Comparison of ENCODE assay signal across 8 cellular contexts in the genomic region with DNA sequence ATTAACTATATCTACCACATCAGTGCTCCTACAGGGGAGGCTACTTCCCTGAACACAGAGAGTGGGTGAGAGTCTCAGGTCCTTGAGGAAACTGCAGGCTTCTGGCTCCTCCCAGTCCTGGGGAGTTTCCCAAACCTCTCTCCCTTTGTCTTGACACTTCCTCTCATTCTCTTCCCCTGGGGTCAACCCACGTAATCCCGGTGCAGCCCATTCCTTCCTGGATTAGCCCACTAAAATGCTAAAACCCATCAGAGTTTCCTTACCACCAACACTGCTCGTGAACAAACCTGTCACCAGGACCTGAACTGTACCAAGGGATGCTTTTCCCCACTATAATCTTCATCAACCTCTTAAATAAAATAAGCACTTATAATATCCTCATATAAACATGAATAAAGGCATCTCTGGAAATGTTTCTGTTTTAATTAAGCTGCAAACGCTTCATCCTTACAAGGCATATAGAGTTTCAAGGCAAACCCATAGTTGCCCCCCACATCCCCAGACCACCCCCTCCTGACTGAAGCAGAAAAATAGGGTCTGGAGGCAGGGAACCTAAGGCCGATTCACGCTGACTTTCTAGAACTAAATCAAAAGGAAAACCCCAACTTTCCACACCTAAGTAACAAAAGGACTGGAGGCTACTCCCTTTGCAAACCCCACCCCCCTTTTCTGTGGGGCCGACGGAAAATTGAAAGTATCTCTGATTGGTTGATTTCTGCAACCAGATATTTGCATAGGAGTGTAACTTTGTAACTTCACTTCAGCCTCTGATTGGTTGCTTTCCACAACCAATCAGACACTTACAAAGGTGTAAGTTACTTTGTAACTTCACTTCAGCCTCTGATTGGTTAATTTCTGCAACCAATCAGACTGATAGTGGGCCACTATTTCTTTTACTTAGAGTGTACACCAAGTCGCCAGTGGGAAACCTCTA. TPM values are rescaled to one million over a fixed set of nuclear protein-coding genes. Genes with fewer than 3 reads are reported as not detected.
DNase-seq lines count a peak whose midpoint lies in the region; ATAC-seq lines count a peak whose summit lies in the region.

No MANE protein-coding gene starts in this region.

- H3K9me2 ChIP-seq in GM23248 (ENCODE audit: insufficient read depth) = no peaks in the 10 kb centered on the region

- no peaks in the 10 kb centered on the region for H3K9me3 Mint-ChIP-seq in CD8-positive, alpha-beta memory T cell

- WGBS in GM23248 (ENCODE audit: low coverage in 1 of 2, low lambda C conversion rate in 2 of 2, missing lambda C conversion rate in 2 of 2), 2 experiments = 42 to 46% methylated on average over 9 of the region's 9 CpGs
- 66 to 71% methylated on average over 4 of the region's 9 CpGs for WGBS in mesodermal cell (ENCODE audit: insufficient coverage in 2 of 2), 2 experiments

- peak overlapping the region; percentile 15 for H3K4me3 ChIP-seq in CD8-positive, alpha-beta memory T cell (ENCODE audit: low read length)
- H3K4me3 ChIP-seq in GM23248 = peak overlapping the region; percentile 30
- H3K4me3 ChIP-seq in mesodermal cell (ENCODE audit: extremely low read depth, insufficient read depth, low read length, poor library complexity, severe bottlenecking) = no peak overlapping the region

- no peaks in the 10 kb centered on the region for H3K9me3 ChIP-seq in CD8-positive, alpha-beta memory T cell (ENCODE audit: low read length)
- H3K9me3 ChIP-seq in GM23248 (ENCODE audit: low read depth) = no peaks in the 10 kb centered on the region
- no peaks in the 10 kb centered on the region for H3K9me3 ChIP-seq in mesodermal cell (ENCODE audit: control insufficient read depth, low read length)

- H3K27me3 ChIP-seq in CD8-positive, alpha-beta memory T cell (ENCODE audit: insufficient read depth, low read length, poor library complexity, severe bottlenecking) = no peaks in the 10 kb centered on the region
- H3K27me3 ChIP-seq in GM23248 (replicated peaks; ENCODE audit: insufficient read depth) = no peaks in the 10 kb centered on the region

- H3F3A ChIP-seq in GM23248 (ENCODE audit: insufficient read depth) = peaks cover 22% of the 10 kb centered on the region

- CTCF ChIA-PET in CD8-positive, alpha-beta memory T cell (lab: Charles Lee) = interaction anchor here (1.1 to 4.4 kb wide), 26 partner anchors 7 to 438 kb away, joined by 3 to 160 read pairs (median 15); partner anchors contain the start of genes KCMF1, TMSB10 and TRABD2A

- H3K4me3 Mint-ChIP-seq in CD8-positive, alpha-beta memory T cell = peak overlapping the region in 5 of 7 donors; percentile 10 to 65 (median 36)

- no peaks in the 10 kb centered on the region for H4K20me1 ChIP-seq in GM23248 (ENCODE audit: insufficient read depth)

- in situ Hi-C loops in GM23248 (cut with MboI) = no loop called here

- peaks cover 40% of the 10 kb centered on the region for H3K4me1 ChIP-seq in CD8-positive, alpha-beta memory T cell (ENCODE audit: insufficient read depth, low read length)
- peaks cover 14% of the 10 kb centered on the region for H3K4me1 ChIP-seq in GM23248 (ENCODE audit: insufficient read depth)
- peaks cover 9% of the 10 kb centered on the region for H3K4me1 ChIP-seq in mesodermal cell (ENCODE audit: control insufficient read depth, insufficient read depth, low read length, poor library complexity, severe bottlenecking)

- peaks cover 10% of the 10 kb centered on the region; the same call in 1 of the 2 replicates for H3K79me2 ChIP-seq in GM23248 (ENCODE audit: insufficient read depth)

- ATAC-seq in HG03108 (IDR thresholded peaks at IDR 0.05; ENCODE audit: unreplicated experiment) (no peak), GM21447 (IDR thresholded peaks at IDR 0.05; ENCODE audit: unreplicated experiment) (no peak)

- H3K4me1 Mint-ChIP-seq in CD8-positive, alpha-beta memory T cell = peaks cover 39 to 43% (median 43%) of the 10 kb centered on the region in 3 donors

- H3K27me3 Mint-ChIP-seq in CD8-positive, alpha-beta memory T cell = peaks cover 0 to 1% of the 10 kb centered on the region in 2 donors

- POLR2A ChIA-PET in CD8-positive, alpha-beta memory T cell (lab: Charles Lee) = interaction anchor here (0.5 to 3.4 kb wide), 7 partner anchors 18 to 637 kb away, joined by 3 to 65 read pairs (median 9); partner anchors contain the start of genes TMSB10 and TRABD2A

- H3K9ac ChIP-seq in GM23248 = peak overlapping the region; percentile 8

- peak in 2 of 5 donors; percentile 58 to 64 for DNase-seq in CD8-positive, alpha-beta memory T cell
- DNase-seq in GM23248 (peak; percentile 55), RKO (ENCODE audit: low spot score) (peak; percentile 50), caudate nucleus (lab: John Stamatoyannopoulos, UW) (peak in 3 of 61 donors; percentile 14 to 35 (median 22)), GM19240 (ENCODE audit: insufficient read length, low spot score) (no peak)

- peak overlapping the region in 7 of 8 donors; percentile 56 to 94 (median 87) for H3K27ac Mint-ChIP-seq in CD8-positive, alpha-beta memory T cell

- H3K27ac ChIP-seq in CD8-positive, alpha-beta memory T cell (ENCODE audit: low read depth, low read length) = no peak overlapping the region
- H3K27ac ChIP-seq in GM23248 (peak overlapping the region; percentile 44), caudate nucleus (ENCODE audit: low read depth, low read length) (peak overlapping the region; percentile 44), mesodermal cell (ENCODE audit: low read depth, low read length, severe bottlenecking) (peak overlapping the region; percentile 64)

- H3K36me3 Mint-ChIP-seq in CD8-positive, alpha-beta memory T cell = peaks cover 0 to 3% (median 2%) of the 10 kb centered on the region in 3 donors

- peak overlapping the region; percentile 30 for H3K4me2 ChIP-seq in GM23248 (ENCODE audit: unreplicated experiment)

- no peaks in the 10 kb centered on the region for H3K36me3 ChIP-seq in CD8-positive, alpha-beta memory T cell (ENCODE audit: insufficient read depth, low read length)
- no peaks in the 10 kb centered on the region for H3K36me3 ChIP-seq in GM23248 (ENCODE audit: low read depth)
- H3K36me3 ChIP-seq in mesodermal cell (ENCODE audit: control insufficient read depth, insufficient read depth, low read length) = no peaks in the 10 kb centered on the region

- peak overlapping the region; percentile 63 for H2AFZ ChIP-seq in GM23248

RNA-seq across cellular contexts. Expression of gene TMSB10, which starts 19.0 kb away (rescaled TPM):
- 1,000 to 10,000 TPM; 1,121 to 1,125 TPM for total RNA-seq in CD8-positive, alpha-beta memory T cell
- 4,836 TPM for polyA plus RNA-seq in CD8-positive, alpha-beta memory T cell
- total RNA-seq in GM23248 (2014; rRNA removed; shearing (Covaris generic)) = 3,621 and 4,663 TPM in 2 replicates
- 6,241 and 6,275 TPM in 2 replicates for polyA plus RNA-seq in GM23248 (2016; fragmentation: Nextera tagmentation; extraction: Ambion mirVana)
- polyA plus RNA-seq in mesodermal cell (2013, experiment 1 of 2) = 5,056 TPM
- 4,856 TPM for polyA plus RNA-seq in mesodermal cell (2013, experiment 2 of 2)

RNA-seq across cellular contexts. Expression of gene TRABD2A, which starts 43.6 kb away (rescaled TPM):
- total RNA-seq in CD8-positive, alpha-beta memory T cell = 10 to 100 TPM; 20.3 to 20.8 TPM
- polyA plus RNA-seq in CD8-positive, alpha-beta memory T cell = 36.6 TPM
- 5.0 and 5.7 TPM in 2 replicates for total RNA-seq in GM23248 (2014; rRNA removed; shearing (Covaris generic))
- polyA plus RNA-seq in GM23248 (2016; fragmentation: Nextera tagmentation; extraction: Ambion mirVana) = 3.4 and 3.8 TPM in 2 replicates
- polyA plus RNA-seq in mesodermal cell (2013, experiment 1 of 2) = 0.88 TPM
- polyA plus RNA-seq in mesodermal cell (2013, experiment 2 of 2) = 0.76 TPM

RNA-seq across cellular contexts. Expression of gene KCMF1, which starts 46.5 kb away (rescaled TPM):
- total RNA-seq in CD8-positive, alpha-beta memory T cell = 100 to 1,000 TPM in 1 of 2 experiments, 10 to 100 TPM in 1; 98.1 to 105 TPM
- 30.7 TPM for polyA plus RNA-seq in CD8-positive, alpha-beta memory T cell
- total RNA-seq in GM23248 (2014; rRNA removed; shearing (Covaris generic)) = 87.2 and 131 TPM in 2 replicates
- 52.5 and 54.3 TPM in 2 replicates for polyA plus RNA-seq in GM23248 (2016; fragmentation: Nextera tagmentation; extraction: Ambion mirVana)
- polyA plus RNA-seq in mesodermal cell (2013, experiment 1 of 2) = 81.2 TPM
- polyA plus RNA-seq in mesodermal cell (2013, experiment 2 of 2) = 82.8 TPM
